10 cellular contexts compared by ENCODE assay signal in the genomic region with DNA sequence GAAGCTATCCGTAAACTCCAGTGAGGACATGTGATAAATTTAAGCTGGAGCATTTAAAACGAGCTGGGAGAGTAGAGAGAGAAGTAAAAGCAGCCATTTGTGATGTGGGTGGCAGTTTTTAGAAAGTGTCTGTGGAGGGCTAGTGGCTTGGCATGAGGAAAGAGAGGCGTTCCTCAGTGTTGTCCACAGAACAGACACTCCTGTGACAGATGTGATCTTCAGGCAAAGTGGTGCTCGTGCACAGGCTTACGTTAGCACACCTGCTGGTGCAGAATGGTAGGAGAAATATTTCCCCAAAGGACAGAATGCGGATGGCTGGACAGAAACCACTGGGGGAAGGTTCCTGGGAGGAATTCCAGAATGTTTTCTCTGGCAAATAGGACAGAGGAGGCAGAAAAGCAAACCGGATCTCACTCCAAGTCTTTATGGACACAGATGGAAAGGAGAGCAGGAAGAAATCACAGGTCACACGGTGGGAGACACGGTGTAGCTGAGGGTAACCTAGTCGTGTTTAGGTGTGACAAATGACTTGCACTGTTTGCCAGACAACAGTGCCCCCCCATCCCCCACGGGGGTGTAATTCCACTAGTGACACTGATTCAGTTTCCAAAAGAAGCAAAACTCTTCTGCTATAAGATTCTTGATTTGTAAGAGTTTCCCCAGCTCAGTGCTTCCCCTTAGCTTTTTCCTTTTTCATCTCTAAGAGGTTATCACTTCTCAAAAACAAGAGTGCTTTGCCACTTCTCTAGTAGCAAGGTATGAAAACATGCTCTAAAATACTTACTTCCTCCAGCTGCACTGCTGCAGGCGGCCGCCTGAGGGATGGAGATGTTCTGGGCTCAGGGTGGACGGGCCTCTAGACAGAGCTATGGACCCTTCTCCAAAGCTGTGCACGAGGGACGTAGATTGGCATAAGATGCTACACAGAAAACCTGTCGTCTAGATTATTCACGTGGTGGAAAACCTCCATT.
DNase-seq lines count a peak whose midpoint lies in the region; ATAC-seq and TF ChIP-seq lines count a peak whose summit lies in the region.
"Had no signal": no experiment of that assay in that cellular context is flagged by ENCODE, and none has a peak within 500 bp of the region (broad histone marks: within the 10 kb centered on the region; RNA-seq: fewer than 3 reads in every experiment).

No MANE protein-coding gene starts in this region.

- H3K4me3 Mint-ChIP-seq in brain: no peak overlapping the region

- no peaks in the 10 kb centered on the region for H3K9me3 ChIP-seq in DOHH2 (ENCODE audit: control insufficient read depth, insufficient read depth, low read length)
- no peaks in the 10 kb centered on the region for H3K9me3 ChIP-seq in effector memory CD4-positive, alpha-beta T cell (ENCODE audit: control insufficient read depth, low read length)

- peaks cover 0 to 5% (median 3%) of the 10 kb centered on the region in 5 experiments for H3K9me3 Mint-ChIP-seq in brain
- H3K9me3 Mint-ChIP-seq in activated naive CD4-positive, alpha-beta T cell treated with anti-CD3 and anti-CD28 coated beads, Interleukin-2, amount 50 U/mL, for 72 hours: no peaks in the 10 kb centered on the region

- H3F3A ChIP-seq in DOHH2 (ENCODE audit: control insufficient read depth, insufficient read depth): peaks cover 7% of the 10 kb centered on the region

- DNase-seq in activated naive CD4-positive, alpha-beta T cell treated with anti-CD3 and anti-CD28 coated beads, Interleukin-2, amount 50 U/mL, for 72 hours (ENCODE audit: low spot score in 2 of 2): no peak
- DNase-seq in DMS79 (lab: John Stamatoyannopoulos, UW): no peak
- no peak for DNase-seq in UCSD-AML1 (lab: John Stamatoyannopoulos, UW; ENCODE audit: unreplicated experiment)
- DNase-seq in effector memory CD4-positive, alpha-beta T cell: no peak
- DNase-seq: activated T-cell treated with anti-CD3 and anti-CD28 coated beads, Interleukin-2, amount 50 U/mL, for 1 hour; NCI-H1105 treated with DMSO at 0.1 percent for 48 hours had no signal

- 0 out of 2 replicates have a peak, but pooled peaks cover 8% of the 10 kb centered on the region for H4K20me1 ChIP-seq in DOHH2 (ENCODE audit: control insufficient read depth, insufficient read depth, low read depth, low read length)

- H3K79me2 ChIP-seq in DOHH2 (ENCODE audit: control insufficient read depth, low read length): no peaks in the 10 kb centered on the region

- H3K27me3 ChIP-seq in DOHH2 (ENCODE audit: control insufficient read depth, low read length): peaks cover 30% of the 10 kb centered on the region
- H3K27me3 ChIP-seq in effector memory CD4-positive, alpha-beta T cell (replicated peaks; ENCODE audit: control insufficient read depth, insufficient read depth, low read length, poor library complexity, severe bottlenecking): peaks cover 2% of the 10 kb centered on the region

- H3K4me1 ChIP-seq in DOHH2 (ENCODE audit: control insufficient read depth, low read length): peaks cover 93% of the 10 kb centered on the region
- no peaks in the 10 kb centered on the region for H3K4me1 ChIP-seq in effector memory CD4-positive, alpha-beta T cell (ENCODE audit: control insufficient read depth, insufficient read depth, low read length, poor library complexity, severe bottlenecking)

- H3K4me3 ChIP-seq in DOHH2 (ENCODE audit: low read length): peak overlapping the region; percentile 29
- H3K4me3 ChIP-seq in effector memory CD4-positive, alpha-beta T cell (ENCODE audit: insufficient read depth, low read depth, low read length, poor library complexity, severe bottlenecking): no peak overlapping the region

- H3K27me3 Mint-ChIP-seq in brain: no peaks in the 10 kb centered on the region

- H3K4me1 Mint-ChIP-seq in brain: peaks cover 59% of the 10 kb centered on the region

- no peaks in the 10 kb centered on the region for H3K36me3 Mint-ChIP-seq in brain
- H3K36me3 Mint-ChIP-seq in activated naive CD4-positive, alpha-beta T cell treated with anti-CD3 and anti-CD28 coated beads, Interleukin-2, amount 50 U/mL, for 72 hours: no peaks in the 10 kb centered on the region

- H3K9me2 ChIP-seq in DOHH2 (replicated peaks; ENCODE audit: control insufficient read depth, low read length): no peaks in the 10 kb centered on the region

- peak overlapping the region in 3 of 5 experiments; percentile 3 to 27 (median 22) for H3K27ac Mint-ChIP-seq in brain
- no peak overlapping the region for H3K27ac Mint-ChIP-seq in activated naive CD4-positive, alpha-beta T cell treated with anti-CD3 and anti-CD28 coated beads, Interleukin-2, amount 50 U/mL, for 72 hours

- 0 out of 2 replicates have a peak overlapping the region, but pooled peaks have one; percentile 8 for H3K27ac ChIP-seq in DOHH2 (ENCODE audit: low read depth, low read length)
- H3K27ac ChIP-seq in effector memory CD4-positive, alpha-beta T cell (ENCODE audit: insufficient read depth, low read length, poor library complexity, severe bottlenecking): no peak overlapping the region

- peak; percentile 59 for ATAC-seq in GM19324 (IDR thresholded peaks at IDR 0.05; ENCODE audit: low FRiP score, unreplicated experiment)
- ATAC-seq in HG03064 (IDR thresholded peaks at IDR 0.05; ENCODE audit: low read depth, unreplicated experiment): peak; percentile 60
- no peak for ATAC-seq in activated naive CD4-positive, alpha-beta T cell treated with anti-CD3 and anti-CD28 coated beads, Interleukin-2, amount 50 U/mL, for 72 hours

- peak; percentile 39 for TF ChIP-seq CTCF in DOHH2 (IDR thresholded peaks at IDR 0.05; ENCODE audit: low read depth, low read length, poor library complexity, severe bottlenecking)
- TF ChIP-seq CTCF in brain (conservative IDR thresholded peaks at IDR 0.05): no peak

- H3K4me2 ChIP-seq in DOHH2 (ENCODE audit: low read length): peak overlapping the region; percentile 39

- no peaks in the 10 kb centered on the region for H3K36me3 ChIP-seq in DOHH2 (ENCODE audit: control insufficient read depth, low read length)
- no peaks in the 10 kb centered on the region for H3K36me3 ChIP-seq in effector memory CD4-positive, alpha-beta T cell (ENCODE audit: control insufficient read depth, insufficient read depth, low read length)

Comparison
In these comparisons a context has a peak if more than half of its experiments do, and no peak if none do; other contexts are left out.
1. ATAC-seq: peak in GM19324 (single experiment) and HG03064 (single experiment); none in activated naive CD4-positive, alpha-beta T cell treated with anti-CD3 and anti-CD28 coated beads, Interleukin-2, amount 50 U/mL, for 72 hours (0 of 2).
2. H3K27ac Mint-ChIP-seq: peak in brain (3 of 5); none in activated naive CD4-positive, alpha-beta T cell treated with anti-CD3 and anti-CD28 coated beads, Interleukin-2, amount 50 U/mL, for 72 hours (0 of 2).